ENCODE assay signal across 8 cellular contexts in the genomic region with DNA sequence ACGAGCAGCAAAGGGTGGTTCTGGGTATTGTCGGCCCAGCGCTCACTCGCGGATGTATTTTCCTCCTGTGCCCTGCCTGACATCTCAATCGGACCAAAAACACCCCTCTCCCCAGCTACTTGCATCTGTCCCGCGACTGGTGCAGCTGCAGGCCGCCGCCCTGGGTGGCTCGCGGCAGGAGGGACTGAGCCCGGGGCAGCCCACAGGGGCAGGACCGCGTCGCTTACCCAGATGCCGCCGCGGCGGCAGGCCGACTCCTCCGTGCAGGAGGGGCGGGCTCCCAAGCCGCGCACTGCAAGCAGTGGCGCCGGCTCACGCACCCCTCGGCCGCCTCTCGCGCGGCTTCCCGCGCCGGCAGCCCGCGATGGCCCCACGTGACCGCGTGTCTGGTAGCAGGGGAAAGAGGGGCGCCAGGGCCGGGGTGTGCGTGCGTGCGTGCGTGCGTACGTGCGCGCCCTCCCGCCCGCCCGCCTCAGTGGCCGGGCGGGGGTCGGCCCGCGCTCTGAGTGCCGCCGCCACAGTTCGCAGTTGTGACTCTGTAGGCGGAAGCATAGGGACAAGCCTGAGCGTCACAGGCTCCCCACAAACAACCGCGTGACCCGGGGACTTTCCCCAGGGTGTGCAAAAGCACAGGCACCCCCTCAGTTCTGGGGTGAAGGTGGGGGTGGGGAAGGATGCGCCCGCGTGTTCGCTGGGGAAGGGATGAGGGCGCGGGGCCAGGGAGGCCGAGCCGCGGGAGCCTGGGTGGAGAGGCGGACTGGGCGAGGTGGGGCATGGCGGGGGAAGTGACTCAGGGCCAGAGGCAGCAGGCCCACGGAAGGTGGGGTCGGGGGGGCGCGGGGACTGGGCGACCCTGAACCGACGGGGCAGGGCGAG. TPM values are rescaled to one million over a fixed set of nuclear protein-coding genes. Genes with fewer than 3 reads are reported as not detected.
A peak's percentile ranks its signal among the peaks of the same experiment; 100 is the strongest.
DNase-seq lines count a peak whose midpoint lies in the region; ATAC-seq and TF ChIP-seq lines count a peak whose summit lies in the region.

A gene with protein sequence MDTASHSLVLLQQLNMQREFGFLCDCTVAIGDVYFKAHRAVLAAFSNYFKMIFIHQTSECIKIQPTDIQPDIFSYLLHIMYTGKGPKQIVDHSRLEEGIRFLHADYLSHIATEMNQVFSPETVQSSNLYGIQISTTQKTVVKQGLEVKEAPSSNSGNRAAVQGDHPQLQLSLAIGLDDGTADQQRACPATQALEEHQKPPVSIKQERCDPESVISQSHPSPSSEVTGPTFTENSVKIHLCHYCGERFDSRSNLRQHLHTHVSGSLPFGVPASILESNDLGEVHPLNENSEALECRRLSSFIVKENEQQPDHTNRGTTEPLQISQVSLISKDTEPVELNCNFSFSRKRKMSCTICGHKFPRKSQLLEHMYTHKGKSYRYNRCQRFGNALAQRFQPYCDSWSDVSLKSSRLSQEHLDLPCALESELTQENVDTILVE (minus strand): TSS at position 405 of the 876 bp plus-strand sequence. CDS start 13,305 bp downstream, outside the sequence.

- peak within 1 kb of the TSS; percentile 43 to 89 (median 74) for H3K4me3 ChIP-seq in adrenal gland
- H3K4me3 ChIP-seq in left ventricle myocardium inferior, result peak within 1 kb of the TSS; percentile 95
- H3K4me3 ChIP-seq in upper lobe of right lung, result peak within 1 kb of the TSS; percentile 90

- in situ Hi-C loops in GM13976 (cut with MboI; ENCODE audit: low sequenced_read_pairs, unreplicated experiment), result no loop called here

- H3K4me1 Mint-ChIP-seq in progenitor cell of endocrine pancreas (ENCODE audit: low read depth), result peaks cover 37% of the 10 kb centered on the region

- H3K27ac ChIP-seq in adrenal gland (peak within 1 kb of the TSS; percentile 93 to 100 (median 99)), left ventricle myocardium inferior (replicated peaks) (peak within 1 kb of the TSS; percentile 100), upper lobe of right lung (peak within 1 kb of the TSS; percentile 98)

- no peaks in the 10 kb centered on the region for H3K27me3 Mint-ChIP-seq in progenitor cell of endocrine pancreas

- ATAC-seq in HG02840 (IDR thresholded peaks at IDR 0.05; ENCODE audit: low FRiP score, unreplicated experiment), result peak; percentile 62
- ATAC-seq in upper lobe of right lung, result peak; percentile 87

- TF ChIP-seq POLR2A in adrenal gland (IDR thresholded peaks at IDR 0.05), result peak; percentile 90 to 95

- H3K4me3 Mint-ChIP-seq in progenitor cell of endocrine pancreas (ENCODE audit: low read depth), result peak within 1 kb of the TSS; percentile 77

- TF ChIP-seq CTCF in GM13976 (IDR thresholded peaks at IDR 0.05; ENCODE audit: borderline replicate concordance, control extremely low read depth, extremely low read depth, insufficient read depth, missing control alignments) (no peak), adrenal gland (IDR thresholded peaks at IDR 0.05) (no peak), left ventricle myocardium inferior (IDR thresholded peaks at IDR 0.05; ENCODE audit: borderline replicate concordance) (no peak), progenitor cell of endocrine pancreas (IDR thresholded peaks at IDR 0.05; ENCODE audit: unreplicated experiment) (no peak), upper lobe of right lung (IDR thresholded peaks at IDR 0.05) (no peak)

- H3K36me3 ChIP-seq in adrenal gland (replicated peaks in 1 of 2) (no peaks in the 10 kb centered on the region), left ventricle myocardium inferior (no peaks in the 10 kb centered on the region), upper lobe of right lung (no peaks in the 10 kb centered on the region)

- 0 to 3% (median 0%) methylated on average over 3 to 87 of the region's 87 CpGs for WGBS in adrenal gland, 4 donors

- intact Hi-C loops in adrenal gland (cut with DNase I) (no loop called here), left ventricle myocardium inferior (cut with micrococcal nuclease) (no loop called here), upper lobe of right lung (cut with DNase I) (no loop called here)

- H3K36me3 Mint-ChIP-seq in progenitor cell of endocrine pancreas (ENCODE audit: insufficient read depth), result no peaks in the 10 kb centered on the region

- peak within 1 kb of the TSS; percentile 100 for H3K27ac Mint-ChIP-seq in progenitor cell of endocrine pancreas

- H3K9me3 ChIP-seq in adrenal gland (replicated peaks in 1 of 3) (no peaks in the 10 kb centered on the region), left ventricle myocardium inferior (replicated peaks) (no peaks in the 10 kb centered on the region), upper lobe of right lung (no peaks in the 10 kb centered on the region)

- H3K4me1 ChIP-seq in adrenal gland (replicated peaks in 1 of 2), result peaks cover 25 to 63% of the 10 kb centered on the region in 2 donors
- peaks cover 93% of the 10 kb centered on the region for H3K4me1 ChIP-seq in left ventricle myocardium inferior
- H3K4me1 ChIP-seq in upper lobe of right lung, result peaks cover 49% of the 10 kb centered on the region

- no peaks in the 10 kb centered on the region for H3K9me3 Mint-ChIP-seq in progenitor cell of endocrine pancreas (ENCODE audit: low read depth)

- H3K27me3 ChIP-seq in adrenal gland, result no peaks in the 10 kb centered on the region
- no peaks in the 10 kb centered on the region for H3K27me3 ChIP-seq in left ventricle myocardium inferior (ENCODE audit: low read depth)
- no peaks in the 10 kb centered on the region for H3K27me3 ChIP-seq in upper lobe of right lung

- DNase-seq in GM13976 (ENCODE audit: low spot score), result peak; percentile 89
- peak; percentile 95 for DNase-seq in NCI-H1436 (lab: John Stamatoyannopoulos, UW)
- peak; percentile 97 to 98 (median 98) for DNase-seq in T-helper 1 cell
- peak; percentile 88 to 96 (median 93) for DNase-seq in adrenal gland
- peak; percentile 90 for DNase-seq in left ventricle myocardium inferior
- DNase-seq in progenitor cell of endocrine pancreas (ENCODE audit: low spot score, unreplicated experiment), result peak; percentile 91
- peak; percentile 97 for DNase-seq in upper lobe of right lung

RNA-seq across cellular contexts. Expression of the gene that starts here (rescaled TPM):
- total RNA-seq in adrenal gland (10 to 100 TPM in 6 of 8 donors, 1 to 10 TPM in 2; 4.4 to 17.2 (median 13.0) TPM), left ventricle myocardium inferior (20.8 TPM), progenitor cell of endocrine pancreas (11.7 and 11.8 TPM in 2 replicates), upper lobe of right lung (13.1 TPM)
- 10 to 100 TPM in 1 of 3 donors, 1 to 10 TPM in 2; 5.7 to 11.6 (median 9.5) TPM for polyA plus RNA-seq in adrenal gland

Comparison
In these comparisons a context has a peak if more than half of its experiments do, and no peak if none do; other contexts are left out.
1. Peak in every context shown above with its lines: DNase-seq, ATAC-seq, H3K4me3 ChIP-seq and H3K27ac ChIP-seq.